1 cellular context compared by ENCODE assay signal in the genomic region with DNA sequence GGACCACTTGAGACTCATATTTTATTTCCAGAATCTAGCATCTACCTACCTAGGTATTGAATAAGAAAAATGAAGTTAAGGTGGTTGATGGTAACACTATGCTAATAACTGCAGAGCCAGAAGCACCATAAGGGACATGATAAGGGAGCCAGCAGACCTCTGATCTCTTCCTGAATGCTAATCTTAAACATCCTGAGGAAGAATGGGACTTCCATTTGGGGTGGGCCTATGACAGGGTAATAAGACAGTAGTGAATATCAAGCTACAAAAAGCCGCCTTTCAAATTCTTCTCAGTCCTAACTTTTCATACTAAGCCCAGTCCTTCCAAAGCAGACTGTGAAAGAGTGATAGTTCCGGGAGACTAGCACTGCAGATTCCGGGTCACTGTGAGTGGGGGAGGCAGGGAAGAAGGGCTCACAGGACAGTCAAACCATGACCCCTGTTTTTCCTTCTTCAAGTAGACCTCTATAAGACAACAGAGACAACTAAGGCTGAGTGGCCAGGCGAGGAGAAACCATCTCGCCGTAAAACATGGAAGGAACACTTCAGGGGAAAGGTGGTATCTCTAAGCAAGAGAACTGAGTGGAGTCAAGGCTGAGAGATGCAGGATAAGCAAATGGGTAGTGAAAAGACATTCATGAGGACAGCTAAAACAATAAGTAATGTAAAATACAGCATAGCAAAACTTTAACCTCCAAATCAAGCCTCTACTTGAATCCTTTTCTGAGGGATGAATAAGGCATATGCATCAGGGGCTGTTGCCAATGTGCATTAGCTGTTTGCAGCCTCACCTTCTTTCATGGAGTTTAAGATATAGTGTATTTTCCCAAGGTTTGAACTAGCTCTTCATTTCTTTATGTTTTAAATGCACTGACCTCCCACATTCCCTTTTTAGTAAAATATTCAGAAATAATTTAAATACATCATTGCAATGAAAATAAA.
TF ChIP-seq lines count a peak whose summit lies in the region.

No MANE protein-coding gene starts in this region.

TF ChIP-seq in GM23338, 12 proteins besides CTCF, POLR2A, EP300 and RAD21 (continued from another document):
- TF ChIP-seq, protein P1, sequence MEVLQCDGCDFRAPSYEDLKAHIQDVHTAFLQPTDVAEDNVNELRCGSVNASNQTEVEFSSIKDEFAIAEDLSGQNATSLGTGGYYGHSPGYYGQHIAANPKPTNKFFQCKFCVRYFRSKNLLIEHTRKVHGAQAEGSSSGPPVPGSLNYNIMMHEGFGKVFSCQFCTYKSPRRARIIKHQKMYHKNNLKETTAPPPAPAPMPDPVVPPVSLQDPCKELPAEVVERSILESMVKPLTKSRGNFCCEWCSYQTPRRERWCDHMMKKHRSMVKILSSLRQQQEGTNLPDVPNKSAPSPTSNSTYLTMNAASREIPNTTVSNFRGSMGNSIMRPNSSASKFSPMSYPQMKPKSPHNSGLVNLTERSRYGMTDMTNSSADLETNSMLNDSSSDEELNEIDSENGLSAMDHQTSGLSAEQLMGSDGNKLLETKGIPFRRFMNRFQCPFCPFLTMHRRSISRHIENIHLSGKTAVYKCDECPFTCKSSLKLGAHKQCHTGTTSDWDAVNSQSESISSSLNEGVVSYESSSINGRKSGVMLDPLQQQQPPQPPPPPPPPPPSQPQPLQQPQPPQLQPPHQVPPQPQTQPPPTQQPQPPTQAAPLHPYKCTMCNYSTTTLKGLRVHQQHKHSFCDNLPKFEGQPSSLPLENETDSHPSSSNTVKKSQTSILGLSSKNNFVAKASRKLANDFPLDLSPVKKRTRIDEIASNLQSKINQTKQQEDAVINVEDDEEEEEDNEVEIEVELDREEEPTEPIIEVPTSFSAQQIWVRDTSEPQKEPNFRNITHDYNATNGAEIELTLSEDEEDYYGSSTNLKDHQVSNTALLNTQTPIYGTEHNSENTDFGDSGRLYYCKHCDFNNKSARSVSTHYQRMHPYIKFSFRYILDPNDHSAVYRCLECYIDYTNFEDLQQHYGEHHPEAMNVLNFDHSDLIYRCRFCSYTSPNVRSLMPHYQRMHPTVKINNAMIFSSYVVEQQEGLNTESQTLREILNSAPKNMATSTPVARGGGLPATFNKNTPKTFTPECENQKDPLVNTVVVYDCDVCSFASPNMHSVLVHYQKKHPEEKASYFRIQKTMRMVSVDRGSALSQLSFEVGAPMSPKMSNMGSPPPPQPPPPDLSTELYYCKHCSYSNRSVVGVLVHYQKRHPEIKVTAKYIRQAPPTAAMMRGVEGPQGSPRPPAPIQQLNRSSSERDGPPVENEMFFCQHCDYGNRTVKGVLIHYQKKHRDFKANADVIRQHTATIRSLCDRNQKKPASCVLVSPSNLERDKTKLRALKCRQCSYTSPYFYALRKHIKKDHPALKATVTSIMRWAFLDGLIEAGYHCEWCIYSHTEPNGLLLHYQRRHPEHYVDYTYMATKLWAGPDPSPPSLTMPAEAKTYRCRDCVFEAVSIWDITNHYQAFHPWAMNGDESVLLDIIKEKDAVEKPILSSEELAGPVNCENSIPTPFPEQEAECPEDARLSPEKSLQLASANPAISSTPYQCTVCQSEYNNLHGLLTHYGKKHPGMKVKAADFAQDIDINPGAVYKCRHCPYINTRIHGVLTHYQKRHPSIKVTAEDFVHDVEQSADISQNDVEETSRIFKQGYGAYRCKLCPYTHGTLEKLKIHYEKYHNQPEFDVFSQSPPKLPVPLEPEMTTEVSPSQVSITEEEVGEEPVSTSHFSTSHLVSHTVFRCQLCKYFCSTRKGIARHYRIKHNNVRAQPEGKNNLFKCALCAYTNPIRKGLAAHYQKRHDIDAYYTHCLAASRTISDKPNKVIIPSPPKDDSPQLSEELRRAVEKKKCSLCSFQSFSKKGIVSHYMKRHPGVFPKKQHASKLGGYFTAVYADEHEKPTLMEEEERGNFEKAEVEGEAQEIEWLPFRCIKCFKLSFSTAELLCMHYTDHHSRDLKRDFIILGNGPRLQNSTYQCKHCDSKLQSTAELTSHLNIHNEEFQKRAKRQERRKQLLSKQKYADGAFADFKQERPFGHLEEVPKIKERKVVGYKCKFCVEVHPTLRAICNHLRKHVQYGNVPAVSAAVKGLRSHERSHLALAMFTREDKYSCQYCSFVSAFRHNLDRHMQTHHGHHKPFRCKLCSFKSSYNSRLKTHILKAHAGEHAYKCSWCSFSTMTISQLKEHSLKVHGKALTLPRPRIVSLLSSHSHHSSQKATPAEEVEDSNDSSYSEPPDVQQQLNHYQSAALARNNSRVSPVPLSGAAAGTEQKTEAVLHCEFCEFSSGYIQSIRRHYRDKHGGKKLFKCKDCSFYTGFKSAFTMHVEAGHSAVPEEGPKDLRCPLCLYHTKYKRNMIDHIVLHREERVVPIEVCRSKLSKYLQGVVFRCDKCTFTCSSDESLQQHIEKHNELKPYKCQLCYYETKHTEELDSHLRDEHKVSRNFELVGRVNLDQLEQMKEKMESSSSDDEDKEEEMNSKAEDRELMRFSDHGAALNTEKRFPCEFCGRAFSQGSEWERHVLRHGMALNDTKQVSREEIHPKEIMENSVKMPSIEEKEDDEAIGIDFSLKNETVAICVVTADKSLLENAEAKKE (CRISPR knock-in tag; IDR thresholded peaks at IDR 0.05): no peak
- TF ChIP-seq, protein P2, sequence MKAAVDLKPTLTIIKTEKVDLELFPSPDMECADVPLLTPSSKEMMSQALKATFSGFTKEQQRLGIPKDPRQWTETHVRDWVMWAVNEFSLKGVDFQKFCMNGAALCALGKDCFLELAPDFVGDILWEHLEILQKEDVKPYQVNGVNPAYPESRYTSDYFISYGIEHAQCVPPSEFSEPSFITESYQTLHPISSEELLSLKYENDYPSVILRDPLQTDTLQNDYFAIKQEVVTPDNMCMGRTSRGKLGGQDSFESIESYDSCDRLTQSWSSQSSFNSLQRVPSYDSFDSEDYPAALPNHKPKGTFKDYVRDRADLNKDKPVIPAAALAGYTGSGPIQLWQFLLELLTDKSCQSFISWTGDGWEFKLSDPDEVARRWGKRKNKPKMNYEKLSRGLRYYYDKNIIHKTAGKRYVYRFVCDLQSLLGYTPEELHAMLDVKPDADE (IDR thresholded peaks at IDR 0.05): no peak
- TF ChIP-seq EZH2 (IDR thresholded peaks at IDR 0.05; ENCODE audit: low read depth, unreplicated experiment): no peak
- TF ChIP-seq, protein P3, sequence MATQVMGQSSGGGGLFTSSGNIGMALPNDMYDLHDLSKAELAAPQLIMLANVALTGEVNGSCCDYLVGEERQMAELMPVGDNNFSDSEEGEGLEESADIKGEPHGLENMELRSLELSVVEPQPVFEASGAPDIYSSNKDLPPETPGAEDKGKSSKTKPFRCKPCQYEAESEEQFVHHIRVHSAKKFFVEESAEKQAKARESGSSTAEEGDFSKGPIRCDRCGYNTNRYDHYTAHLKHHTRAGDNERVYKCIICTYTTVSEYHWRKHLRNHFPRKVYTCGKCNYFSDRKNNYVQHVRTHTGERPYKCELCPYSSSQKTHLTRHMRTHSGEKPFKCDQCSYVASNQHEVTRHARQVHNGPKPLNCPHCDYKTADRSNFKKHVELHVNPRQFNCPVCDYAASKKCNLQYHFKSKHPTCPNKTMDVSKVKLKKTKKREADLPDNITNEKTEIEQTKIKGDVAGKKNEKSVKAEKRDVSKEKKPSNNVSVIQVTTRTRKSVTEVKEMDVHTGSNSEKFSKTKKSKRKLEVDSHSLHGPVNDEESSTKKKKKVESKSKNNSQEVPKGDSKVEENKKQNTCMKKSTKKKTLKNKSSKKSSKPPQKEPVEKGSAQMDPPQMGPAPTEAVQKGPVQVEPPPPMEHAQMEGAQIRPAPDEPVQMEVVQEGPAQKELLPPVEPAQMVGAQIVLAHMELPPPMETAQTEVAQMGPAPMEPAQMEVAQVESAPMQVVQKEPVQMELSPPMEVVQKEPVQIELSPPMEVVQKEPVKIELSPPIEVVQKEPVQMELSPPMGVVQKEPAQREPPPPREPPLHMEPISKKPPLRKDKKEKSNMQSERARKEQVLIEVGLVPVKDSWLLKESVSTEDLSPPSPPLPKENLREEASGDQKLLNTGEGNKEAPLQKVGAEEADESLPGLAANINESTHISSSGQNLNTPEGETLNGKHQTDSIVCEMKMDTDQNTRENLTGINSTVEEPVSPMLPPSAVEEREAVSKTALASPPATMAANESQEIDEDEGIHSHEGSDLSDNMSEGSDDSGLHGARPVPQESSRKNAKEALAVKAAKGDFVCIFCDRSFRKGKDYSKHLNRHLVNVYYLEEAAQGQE (IDR thresholded peaks at IDR 0.05; ENCODE audit: unreplicated experiment): no peak
- TF ChIP-seq POLR2AphosphoS5 (IDR thresholded peaks at IDR 0.05; ENCODE audit: low read depth): no peak
- TF ChIP-seq JUNB (IDR thresholded peaks at IDR 0.05; ENCODE audit: unreplicated experiment): no peak
- TF ChIP-seq STAT1 (IDR thresholded peaks at IDR 0.05; ENCODE audit: unreplicated experiment): no peak
- no peak for TF ChIP-seq CREB1 (CRISPR knock-in tag; IDR thresholded peaks at IDR 0.05; ENCODE audit: low read depth)
TF ChIP-seq in GM23338: peak in this region for 0.
